Comparison of ENCODE assay signal across 18 cellular contexts in the genomic region with DNA sequence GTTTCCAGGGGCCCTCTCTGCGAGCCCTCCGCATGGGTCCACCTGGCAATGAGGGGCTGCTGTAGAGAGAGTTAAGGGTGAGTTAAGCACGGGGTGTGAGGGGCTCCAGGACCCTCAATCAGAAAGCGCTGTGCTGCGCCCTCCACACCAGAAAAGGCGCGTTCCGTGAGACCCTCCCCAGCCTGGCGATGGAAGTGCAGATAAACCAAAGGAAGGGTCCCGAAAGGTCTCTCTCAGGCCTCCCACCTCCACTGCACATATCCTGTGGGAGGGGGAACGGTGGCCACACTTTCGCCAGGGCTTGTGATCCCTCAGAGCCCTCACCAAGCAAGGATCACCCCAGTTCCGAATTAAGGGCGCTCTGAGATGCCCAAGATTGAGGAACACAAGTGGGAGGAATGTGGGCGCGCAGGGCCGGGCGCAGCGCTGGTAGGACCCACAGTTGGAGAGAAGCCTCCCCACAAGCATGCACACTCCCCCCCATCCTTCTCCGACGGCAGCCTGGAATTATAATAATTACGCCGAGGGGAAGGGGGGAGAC. TPM values are rescaled to one million over a fixed set of nuclear protein-coding genes. Genes with fewer than 3 reads are reported as not detected.
DNase-seq lines count a peak whose midpoint lies in the region; ATAC-seq and TF ChIP-seq lines count a peak whose summit lies in the region.
"Had no signal": no experiment of that assay in that cellular context is flagged by ENCODE, and none has a peak within 500 bp of the region (broad histone marks: within the 10 kb centered on the region; RNA-seq: fewer than 3 reads in every experiment).

No MANE protein-coding gene starts in this region.

- no peak for TF ChIP-seq POLR2A in testis (IDR thresholded peaks at IDR 0.05)

- intact Hi-C loops in testis (cut with DNase I; ENCODE audit: low total_unique reads): no loop called here

- no peak for DNase-seq in NT2/D1 (ENCODE audit: low read depth, low spot score)
- no peak for DNase-seq in hepatocyte (ENCODE audit: low spot score)
- peak; percentile 75 for DNase-seq in osteocyte (ENCODE audit: extremely low spot score, unreplicated experiment)
- no peak for DNase-seq in cerebellar cortex (ENCODE audit: low spot score)
- no peak for DNase-seq in DMS53 treated with DMSO at 0.1 percent for 48 hours (lab: John Stamatoyannopoulos, UW; ENCODE audit: unreplicated experiment)
- DNase-seq in testis: no peak
- DNase-seq: activated effector memory CD4-positive, alpha-beta T cell treated with anti-CD3 and anti-CD28 coated beads, Interleukin-2, amount 50 U/mL, for 16 hours; BE2C; DMS79; NCI-H1694 treated with DMSO at 0.1 percent for 48 hours; substantia nigra had no signal

- H3K4me1 Mint-ChIP-seq in osteocyte (ENCODE audit: unreplicated experiment): peaks cover 10% of the 10 kb centered on the region

- H3K9me2 ChIP-seq in hepatocyte (replicated peaks; ENCODE audit: insufficient read depth): no peaks in the 10 kb centered on the region

- H3K9me3 ChIP-seq in ES-I3 (ENCODE audit: control insufficient read depth, insufficient read depth, low read length) (no peaks in the 10 kb centered on the region), NT2/D1 (ENCODE audit: insufficient read depth, low read length) (no peaks in the 10 kb centered on the region), hepatocyte (ENCODE audit: low read depth) (no peaks in the 10 kb centered on the region), testis (no peaks in the 10 kb centered on the region)
- H3K9me3 ChIP-seq: BE2C had no signal

- no peak for TF ChIP-seq CTCF in hepatocyte (IDR thresholded peaks at IDR 0.05; ENCODE audit: poor library complexity)
- no peak for TF ChIP-seq CTCF in osteocyte (IDR thresholded peaks at IDR 0.05)
- TF ChIP-seq CTCF in testis (IDR thresholded peaks at IDR 0.05): no peak

- no peaks in the 10 kb centered on the region for H4K20me1 ChIP-seq in hepatocyte (ENCODE audit: insufficient read depth, poor library complexity, severe bottlenecking)

- 20% methylated on average over 22 of the region's 23 CpGs for WGBS in hepatocyte (ENCODE audit: low lambda C conversion rate, missing lambda C conversion rate)
- WGBS in testis, 2 donors: 2 to 4% methylated on average over 12 to 23 of the region's 23 CpGs

- ATAC-seq in GM21381 (IDR thresholded peaks at IDR 0.05; ENCODE audit: unreplicated experiment): no peak

- H3K9ac ChIP-seq in ES-I3 (ENCODE audit: low read depth, low read length) (peak overlapping the region; percentile 29; the same call in 1 of the 2 replicates), NT2/D1 (ENCODE audit: insufficient read length, low read depth) (peak overlapping the region; percentile 68)
- H3K9ac ChIP-seq: parathyroid adenoma had no signal

- no peak overlapping the region for H3K4me3 Mint-ChIP-seq in osteocyte (ENCODE audit: unreplicated experiment)

- H3K9me3 Mint-ChIP-seq in osteocyte (ENCODE audit: unreplicated experiment): no peaks in the 10 kb centered on the region
- H3K9me3 Mint-ChIP-seq: activated CD4-positive, alpha-beta T cell treated with anti-CD3 and anti-CD28 coated beads, Interleukin-2, amount 10 ng/mL, durations not matched to agents 24 days and 14 days had no signal

- peaks cover 92% of the 10 kb centered on the region for H3K27me3 ChIP-seq in NT2/D1 (ENCODE audit: insufficient read depth, insufficient read length)
- peaks cover 92% of the 10 kb centered on the region for H3K27me3 ChIP-seq in hepatocyte
- H3K27me3 ChIP-seq in testis: no peaks in the 10 kb centered on the region

- H3K4me1 ChIP-seq in ES-I3 (ENCODE audit: insufficient read depth, low read length) (peaks cover 5% of the 10 kb centered on the region; the same call in 1 of the 2 replicates), NT2/D1 (ENCODE audit: insufficient read depth, insufficient read length) (peaks cover 31% of the 10 kb centered on the region), hepatocyte (ENCODE audit: insufficient read depth) (peaks cover 7% of the 10 kb centered on the region), testis (no peaks in the 10 kb centered on the region)
- H3K4me1 ChIP-seq: parathyroid adenoma had no signal

- H3K36me3 Mint-ChIP-seq in osteocyte (ENCODE audit: unreplicated experiment): no peaks in the 10 kb centered on the region

- no peak overlapping the region for H2AFZ ChIP-seq in hepatocyte

- no peaks in the 10 kb centered on the region for H3K79me2 ChIP-seq in hepatocyte
- H3K79me2 ChIP-seq: parathyroid adenoma had no signal

- H3K36me3 ChIP-seq in ES-I3 (ENCODE audit: insufficient read depth, low read length): no peaks in the 10 kb centered on the region
- no peaks in the 10 kb centered on the region for H3K36me3 ChIP-seq in NT2/D1 (ENCODE audit: insufficient read depth, insufficient read length, low read length)
- H3K36me3 ChIP-seq in hepatocyte (replicated peaks; ENCODE audit: insufficient read depth, low read depth): no peaks in the 10 kb centered on the region
- no peaks in the 10 kb centered on the region for H3K36me3 ChIP-seq in testis (ENCODE audit: low read depth, missing control alignments)
- H3K36me3 ChIP-seq: BE2C had no signal

- H3K27ac Mint-ChIP-seq in osteocyte (ENCODE audit: unreplicated experiment): no peak overlapping the region
- H3K27ac Mint-ChIP-seq: activated CD4-positive, alpha-beta T cell treated with anti-CD3 and anti-CD28 coated beads, Interleukin-2, amount 10 ng/mL, durations not matched to agents 24 days and 14 days had no signal

- H3K4me2 ChIP-seq in hepatocyte: peak overlapping the region; percentile 86

- peaks cover 72% of the 10 kb centered on the region for H3K27me3 Mint-ChIP-seq in osteocyte (ENCODE audit: unreplicated experiment)

- H3K4me3 ChIP-seq in NT2/D1 (ENCODE audit: insufficient read length, low read depth) (peak overlapping the region; percentile 53), hepatocyte (no peak overlapping the region), testis (peak overlapping the region in 1 of 2 donors; percentile 26)

- no peak overlapping the region for H3K27ac ChIP-seq in hepatocyte
- no peak overlapping the region for H3K27ac ChIP-seq in testis
- H3K27ac ChIP-seq: coronary artery, parathyroid adenoma had no signal

RNA-seq across cellular contexts. Expression of gene WNT3A, which starts 1.1 kb away (rescaled TPM):
- total RNA-seq in hepatocyte (0.03 and 0.20 TPM in 2 replicates), osteocyte (not detected in 2 replicates), testis (under 1 TPM; 0.08 to 0.19 TPM)
- polyA plus RNA-seq in hepatocyte (not detected in 2 replicates), testis (ENCODE audit: insufficient read depth, low read depth, low replicate concordance) (0.13 TPM)
- total RNA-seq: activated CD4-positive, alpha-beta T cell treated with anti-CD3 and anti-CD28 coated beads, Interleukin-2, amount 10 ng/mL, durations not matched to agents 24 days and 14 days; aorta; T-helper 2 cell treated with Interferon-gamma antibody and Interleukin-4, amounts not matched to agents 100 ng/mL and 5 ng/mL, for 36 hours had no signal
- polyA plus RNA-seq: aorta had no signal
